Comparison of ENCODE assay signal across 1 cellular context in genomic region chr1:52905376-52905698, GRCh38.
TF ChIP-seq lines count a peak whose summit lies in the region.

No MANE protein-coding gene starts in this region.

TF ChIP-seq in K562, 482 proteins besides CTCF, POLR2A, EP300 and RAD21 (continued from another document):
- TF ChIP-seq IRF9 (tag; IDR thresholded peaks at IDR 0.05) (no peak), TEAD1 (CRISPR knock-in tag; IDR thresholded peaks at IDR 0.05) (no peak), ZNF232 (CRISPR knock-in tag; IDR thresholded peaks at IDR 0.05) (no peak), DACH1 (IDR thresholded peaks at IDR 0.05; ENCODE audit: partially characterized antibody) (no peak), ZFX (CRISPR knock-in tag; IDR thresholded peaks at IDR 0.05) (peak; percentile 25; the same call in 1 of the 2 replicates), ZNF316 (IDR thresholded peaks at IDR 0.05) (no peak), STAT6 (CRISPR knock-in tag; IDR thresholded peaks at IDR 0.05) (peak; percentile 52; the same call in 1 of the 2 replicates), MLLT1 (IDR thresholded peaks at IDR 0.05) (no peak), HDGF (IDR thresholded peaks at IDR 0.05) (0 out of 2 replicates have a peak, but pooled peaks have one; percentile 13)
